In genomic region chr4:111274486-111274885, GRCh38 we compare ENCODE assay signal across 23 cellular contexts.
"Had no signal": no experiment of that assay in that cellular context is flagged by ENCODE, and none has a peak within 500 bp of the region (broad histone marks: within the 10 kb centered on the region; RNA-seq: fewer than 3 reads in every experiment).

No MANE protein-coding gene starts in this region.

- H3K36me3 Mint-ChIP-seq: naive thymus-derived CD4-positive, alpha-beta T cell had no signal

- DNase-seq: activated CD4-positive, alpha-beta memory T cell treated with anti-CD3 and anti-CD28 coated beads, Interleukin-2, amount 10 ng/mL, durations not matched to agents 7 days and 5 days; activated CD4-positive, alpha-beta T cell treated with anti-CD3 and anti-CD28 coated beads, Interleukin-2, amount 10 ng/mL, durations not matched to agents 7 days and 5 days; activated CD4-positive, CD25-positive, alpha-beta regulatory T cell treated with anti-CD3 and anti-CD28 coated beads, Interleukin-2, amount 50 U/mL, for 72 hours; activated CD8-positive, alpha-beta memory T cell treated with anti-CD3 and anti-CD28 coated beads, Interleukin-2, amount 50 U/mL, for 48 hours; activated gamma-delta T cell; activated naive CD4-positive, alpha-beta T cell treated with anti-CD3 and anti-CD28 coated beads, Interleukin-2, amount 50 U/mL, for 16 hours; activated naive CD8-positive, alpha-beta T cell treated with anti-CD3 and anti-CD28 coated beads, Interleukin-2, amount 50 U/mL, for 24 hours; activated T-cell treated with anti-CD3 and anti-CD28 coated beads, Interleukin-2, amount 50 U/mL, for 24 hours; body of pancreas; effector CD8-positive, alpha-beta T cell; esophagus squamous epithelium; left cardiac atrium; mammary epithelial cell; naive thymus-derived CD4-positive, alpha-beta T cell; occipital lobe; right cardiac atrium; stimulated activated CD4-positive, alpha-beta T cell treated with anti-CD3 and anti-CD28 coated beads, Interleukin-2, amount 100 ng/mL, for 48 hours; stimulated activated naive CD4-positive, alpha-beta T cell treated with Interleukin-2 at 50 U/mL for 16 hours; T-helper 2 cell had no signal

- H3K4me1 Mint-ChIP-seq: activated CD4-positive, alpha-beta memory T cell treated with anti-CD3 and anti-CD28 coated beads, Interleukin-2, amount 10 ng/mL, durations not matched to agents 7 days and 5 days; activated CD4-positive, alpha-beta T cell treated with anti-CD3 and anti-CD28 coated beads, Interleukin-2, amount 10 ng/mL, durations not matched to agents 7 days and 5 days; activated naive CD8-positive, alpha-beta T cell treated with anti-CD3 and anti-CD28 coated beads, Interleukin-2, amount 50 U/mL, for 24 hours; naive thymus-derived CD4-positive, alpha-beta T cell; neural crest cell had no signal

- ATAC-seq: activated naive CD8-positive, alpha-beta T cell treated with anti-CD3 and anti-CD28 coated beads, Interleukin-2, amount 50 U/mL, for 24 hours; body of pancreas; gastroesophageal sphincter; left cardiac atrium; naive thymus-derived CD4-positive, alpha-beta T cell; right cardiac atrium had no signal

- H3K9me3 Mint-ChIP-seq: activated CD4-positive, alpha-beta memory T cell treated with anti-CD3 and anti-CD28 coated beads, Interleukin-2, amount 10 ng/mL, durations not matched to agents 7 days and 5 days; activated CD4-positive, alpha-beta T cell treated with anti-CD3 and anti-CD28 coated beads, Interleukin-2, amount 10 ng/mL, durations not matched to agents 7 days and 5 days; activated naive CD8-positive, alpha-beta T cell treated with anti-CD3 and anti-CD28 coated beads, Interleukin-2, amount 50 U/mL, for 24 hours; activated T-cell treated with anti-CD3 and anti-CD28 coated beads, Interleukin-2, amount 50 U/mL, for 24 hours; neural crest cell had no signal

- H3K4me3 ChIP-seq: body of pancreas, esophagus squamous epithelium, gastroesophageal sphincter, hepatocyte, tibial nerve had no signal

- H3K27me3 Mint-ChIP-seq: activated CD4-positive, alpha-beta memory T cell treated with anti-CD3 and anti-CD28 coated beads, Interleukin-2, amount 10 ng/mL, durations not matched to agents 7 days and 5 days; activated CD4-positive, alpha-beta T cell treated with anti-CD3 and anti-CD28 coated beads, Interleukin-2, amount 10 ng/mL, durations not matched to agents 7 days and 5 days; activated naive CD8-positive, alpha-beta T cell treated with anti-CD3 and anti-CD28 coated beads, Interleukin-2, amount 50 U/mL, for 24 hours; activated T-cell treated with anti-CD3 and anti-CD28 coated beads, Interleukin-2, amount 50 U/mL, for 24 hours had no signal

- H3K27ac Mint-ChIP-seq: activated CD4-positive, alpha-beta memory T cell treated with anti-CD3 and anti-CD28 coated beads, Interleukin-2, amount 10 ng/mL, durations not matched to agents 7 days and 5 days; activated CD4-positive, alpha-beta T cell treated with anti-CD3 and anti-CD28 coated beads, Interleukin-2, amount 10 ng/mL, durations not matched to agents 7 days and 5 days; activated naive CD8-positive, alpha-beta T cell treated with anti-CD3 and anti-CD28 coated beads, Interleukin-2, amount 50 U/mL, for 24 hours; activated T-cell treated with anti-CD3 and anti-CD28 coated beads, Interleukin-2, amount 50 U/mL, for 24 hours; naive thymus-derived CD4-positive, alpha-beta T cell had no signal

- H3K4me3 Mint-ChIP-seq: activated CD4-positive, alpha-beta memory T cell treated with anti-CD3 and anti-CD28 coated beads, Interleukin-2, amount 10 ng/mL, durations not matched to agents 7 days and 5 days; activated CD4-positive, alpha-beta T cell treated with anti-CD3 and anti-CD28 coated beads, Interleukin-2, amount 10 ng/mL, durations not matched to agents 7 days and 5 days; activated naive CD8-positive, alpha-beta T cell treated with anti-CD3 and anti-CD28 coated beads, Interleukin-2, amount 50 U/mL, for 24 hours; activated T-cell treated with anti-CD3 and anti-CD28 coated beads, Interleukin-2, amount 50 U/mL, for 24 hours; naive thymus-derived CD4-positive, alpha-beta T cell; neural crest cell had no signal
